Comparison of ENCODE assay signal across 3 cellular contexts in genomic region chr4:79516114-79516513, GRCh38.
TF ChIP-seq lines count a peak whose summit lies in the region.

No MANE protein-coding gene starts in this region.

TF ChIP-seq in GM23338, 12 proteins besides CTCF, POLR2A, EP300 and RAD21:
- TF ChIP-seq REST (IDR thresholded peaks at IDR 0.05; ENCODE audit: unreplicated experiment) (no peak), JUNB (IDR thresholded peaks at IDR 0.05; ENCODE audit: unreplicated experiment) (no peak), EZH2 (IDR thresholded peaks at IDR 0.05; ENCODE audit: low read depth, unreplicated experiment) (no peak)

TF ChIP-seq in IMR-90, 13 proteins besides CTCF, POLR2A, EP300 and RAD21:
- peak; percentile 52; the same call in 1 of the 2 replicates for TF ChIP-seq MAFK (IDR thresholded peaks at IDR 0.05; ENCODE audit: low read depth, low read length)
- TF ChIP-seq ELK1 (IDR thresholded peaks at IDR 0.05; ENCODE audit: borderline replicate concordance, low read depth, low read length) = no peak
- TF ChIP-seq RCOR1 (IDR thresholded peaks at IDR 0.05; ENCODE audit: insufficient replicate concordance, low read length) = no peak

TF ChIP-seq in K562, 482 proteins besides CTCF, POLR2A, EP300 and RAD21:
- TF ChIP-seq ZNF316 (IDR thresholded peaks at IDR 0.05) (peak; percentile 71; the same call in 1 of the 2 replicates), PYGO2 (tag; IDR thresholded peaks at IDR 0.05) (no peak), MYBL2 (IDR thresholded peaks at IDR 0.05; ENCODE audit: low read depth) (no peak), MYBL2 (CRISPR knock-in tag; IDR thresholded peaks at IDR 0.05; ENCODE audit: borderline replicate concordance) (no peak), HMG20B (CRISPR knock-in tag; IDR thresholded peaks at IDR 0.05) (no peak), ELF1 (tag; IDR thresholded peaks at IDR 0.05) (no peak), COPS2 (conservative IDR thresholded peaks at IDR 0.05) (no peak), CREBBP (IDR thresholded peaks at IDR 0.05; ENCODE audit: low read depth, low read length) (no peak), MAFK (IDR thresholded peaks at IDR 0.05; ENCODE audit: low read length) (peak; percentile 33; the same call in 1 of the 2 replicates), L3MBTL2 (IDR thresholded peaks at IDR 0.05) (no peak), MEF2D (tag; conservative IDR thresholded peaks at IDR 0.05; ENCODE audit: low read depth) (no peak), SRSF9 (IDR thresholded peaks at IDR 0.05; ENCODE audit: borderline replicate concordance, low read depth, low read length) (no peak), C11orf30 (IDR thresholded peaks at IDR 0.05; ENCODE audit: low read depth) (peak; percentile 21; the same call in 1 of the 2 replicates), MAFF (IDR thresholded peaks at IDR 0.05; ENCODE audit: low read length) (peak; percentile 47)
TF ChIP-seq in K562: peak in this region for 4.
